ENCODE assay signal across 8 cellular contexts in genomic region chr1:117512728-117513321, GRCh38.
DNase-seq lines count a peak whose midpoint lies in the region; ATAC-seq, FAIRE-seq and TF ChIP-seq lines count a peak whose summit lies in the region.

No MANE protein-coding gene starts in this region.

- CTCF ChIA-PET in mammary epithelial cell (lab: Charles Lee; ENCODE audit: low non-redundant PET) = interaction anchor here (0.6 to 0.7 kb wide), 3 partner anchors 181 to 562 kb away, joined by 6 to 14 read pairs (median 7); no protein-coding TSS in a partner anchor

- ATAC-seq in memory B cell (ENCODE audit: low read depth) (peak; percentile 52), HG03159 (IDR thresholded peaks at IDR 0.05; ENCODE audit: unreplicated experiment) (no peak), HG03442 (IDR thresholded peaks at IDR 0.05; ENCODE audit: unreplicated experiment) (no peak)

- no peaks in the 10 kb centered on the region for H3K27me3 Mint-ChIP-seq in memory B cell

- no peak for TF ChIP-seq POLR2A in GM12891 (IDR thresholded peaks at IDR 0.05; ENCODE audit: low read depth, low read length)

- H2AFZ ChIP-seq in mammary epithelial cell (ENCODE audit: low read depth, low read length) = no peak overlapping the region

- no peaks in the 10 kb centered on the region for H3K9me3 ChIP-seq in mammary epithelial cell (replicated peaks; ENCODE audit: insufficient read depth, low read length)

- H3K4me1 ChIP-seq in mammary epithelial cell (ENCODE audit: insufficient read depth, low read length) = no peaks in the 10 kb centered on the region

- in situ Hi-C loops in mammary epithelial cell (cut with MboI; ENCODE audit: low sequenced_read_pairs in 2 of 2) = loop anchor here in 1 of 2 donors (25.0 kb wide), 1 partner anchor 374 kb away; no protein-coding TSS in a partner anchor

- no peaks in the 10 kb centered on the region for H3K79me2 ChIP-seq in mammary epithelial cell (ENCODE audit: insufficient read depth, low read length)

- H3K27me3 ChIP-seq in mammary epithelial cell (ENCODE audit: insufficient read depth, low read length) = no peaks in the 10 kb centered on the region

- H3K4me3 Mint-ChIP-seq in memory B cell = no peak overlapping the region

- H3K27ac Mint-ChIP-seq in memory B cell = peak overlapping the region; percentile 4

- intact Hi-C loops in mammary epithelial cell (cut with micrococcal nuclease) = loop anchor here (1.0 to 10.0 kb wide), 4 partner anchors 146 to 448 kb away; partner anchors contain the start of genes MAN1A2 and TTF2

- peaks cover 8% of the 10 kb centered on the region for H3K36me3 ChIP-seq in mammary epithelial cell (ENCODE audit: insufficient read depth, low read length)

- peaks cover 3% of the 10 kb centered on the region for H3K4me1 Mint-ChIP-seq in memory B cell

- H3K27ac ChIP-seq in mammary epithelial cell (ENCODE audit: insufficient read depth, low read depth, low read length) = no peak overlapping the region

- H3K4me3 ChIP-seq in mammary epithelial cell (replicated peaks in 1 of 3; ENCODE audit: insufficient read depth in 1 of 3, low read depth in 2 of 3, low read length in 3 of 3) = no peak overlapping the region

- no peak overlapping the region for H3K9ac ChIP-seq in mammary epithelial cell (ENCODE audit: insufficient read depth, low read length)

- peaks cover 4% of the 10 kb centered on the region for H3K36me3 Mint-ChIP-seq in memory B cell

- peak; percentile 96 for FAIRE-seq in G401.6 (lab: Jason Lieb, UNC)
- FAIRE-seq in GM12891 (lab: Jason Lieb, UNC) = no peak

- WGBS in mammary epithelial cell (ENCODE audit: low coverage, missing lambda C conversion rate) = 22% methylated on average over 1 of the region's 1 CpG

- no peak overlapping the region for H3K4me2 ChIP-seq in mammary epithelial cell (ENCODE audit: insufficient read depth, low read depth, low read length)

- H3K9me3 Mint-ChIP-seq in memory B cell = no peaks in the 10 kb centered on the region

- H4K20me1 ChIP-seq in mammary epithelial cell (ENCODE audit: insufficient read depth, low read length) = no peaks in the 10 kb centered on the region

- dilution Hi-C loops in mammary epithelial cell (cut with HindIII; ENCODE audit: low sequenced_read_pairs) = no loop called here

- BruUV-seq in mammary epithelial cell (replicated peaks; lab: Mats Ljungman, UMichigan) = no TSS peak

- peak; percentile 46 to 63 for TF ChIP-seq CTCF in mammary epithelial cell (conservative IDR thresholded peaks at IDR 0.05 in 1 of 2, IDR thresholded peaks at IDR 0.05 in 1 of 2; ENCODE audit: extremely low read depth in 1 of 2, insufficient read depth in 1 of 2, low read depth in 1 of 2, low read length in 2 of 2)

- DNase-seq in MV-4-11 (lab: John Stamatoyannopoulos, UW) = peak; percentile 39
- DNase-seq in mammary epithelial cell = peak; percentile 6
- peak in 1 of 2 donors; percentile 29 for DNase-seq in memory B cell (ENCODE audit: low spot score in 2 of 2)
- DNase-seq in GM12891 (ENCODE audit: insufficient read length, low spot score) = no peak
- DNase-seq in SHP77 (lab: John Stamatoyannopoulos, UW) = no peak

TF ChIP-seq in GM12891, 5 proteins besides CTCF, POLR2A, EP300 and RAD21:
- TF ChIP-seq POLR2AphosphoS5 (IDR thresholded peaks at IDR 0.05; ENCODE audit: low read depth, low read length) (no peak), TAF1 (IDR thresholded peaks at IDR 0.05; ENCODE audit: low read depth, low read length) (no peak), POU2F2 (IDR thresholded peaks at IDR 0.05; ENCODE audit: low read depth, low read length) (no peak), SPI1 (IDR thresholded peaks at IDR 0.05; ENCODE audit: low read depth, low read length) (no peak), PAX5 (IDR thresholded peaks at IDR 0.05; ENCODE audit: insufficient read depth, low read length, severe bottlenecking) (no peak)

Comparison
In these comparisons a context has a peak if more than half of its experiments do, and no peak if none do; other contexts are left out.
1. DNase-seq: peak in MV-4-11 (single experiment) and mammary epithelial cell (single experiment); none in GM12891 (single experiment) and SHP77 (0 of 2).